In the genomic region with DNA sequence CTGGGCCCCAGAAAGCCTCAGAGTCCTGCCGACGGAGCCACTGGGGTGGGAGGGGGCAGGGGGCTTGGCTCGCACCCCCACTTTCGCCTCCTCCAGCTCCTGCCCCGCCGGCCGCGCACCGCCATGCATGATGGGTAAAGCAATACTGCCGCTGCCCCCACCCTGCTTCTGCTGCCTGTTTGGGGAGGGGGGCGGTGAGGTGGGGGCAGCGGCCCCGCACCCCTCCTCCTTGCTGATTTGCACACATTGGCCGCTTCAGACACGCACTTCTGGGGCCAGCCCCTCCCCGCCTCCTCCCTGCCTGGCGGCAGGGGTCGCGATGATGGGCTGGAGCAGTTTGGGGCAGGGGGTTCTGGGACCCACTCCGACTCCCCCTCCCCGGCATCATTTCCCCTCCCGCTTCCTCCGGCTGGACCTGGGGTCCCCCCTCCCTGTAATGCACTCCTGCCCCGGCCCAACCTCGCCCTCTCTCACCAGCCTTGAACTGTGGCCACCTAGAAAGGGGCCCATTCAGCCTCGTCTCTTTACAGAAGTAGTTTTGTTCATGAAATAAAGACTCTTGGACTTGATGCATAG, we compare ENCODE assay signal across 11 cellular contexts. TPM values are rescaled to one million over a fixed set of nuclear protein-coding genes. Genes with fewer than 3 reads are reported as not detected.
DNase-seq lines count a peak whose midpoint lies in the region; ATAC-seq and TF ChIP-seq lines count a peak whose summit lies in the region.
"Had no signal": no experiment of that assay in that cellular context is flagged by ENCODE, and none has a peak within 500 bp of the region (broad histone marks: within the 10 kb centered on the region; RNA-seq: fewer than 3 reads in every experiment).

No MANE protein-coding gene starts in this region.

- H3K36me3 ChIP-seq in WERI-Rb-1, result peaks cover 79% of the 10 kb centered on the region
- no peaks in the 10 kb centered on the region for H3K36me3 ChIP-seq in iPS-20b (ENCODE audit: insufficient read depth, low read depth, low read length)
- H3K36me3 ChIP-seq in sigmoid colon, result peaks cover 0 to 5% (median 0%) of the 10 kb centered on the region in 4 donors

- DNase-seq in CMK (ENCODE audit: low read depth) (peak; percentile 36), WERI-Rb-1 (no peak), sigmoid colon (no peak), SHP77 (lab: John Stamatoyannopoulos, UW) (no peak), NCI-H510A treated with DMSO at 0.1 percent for 48 hours (lab: John Stamatoyannopoulos, UW) (no peak)
- DNase-seq: DMS79 had no signal

- TF ChIP-seq CTCF in WERI-Rb-1 (IDR thresholded peaks at IDR 0.05; ENCODE audit: low read depth, low read length) (no peak), sigmoid colon (IDR thresholded peaks at IDR 0.05) (no peak)

- 14 to 29% methylated on average over 26 of the region's 26 CpGs for WGBS in sigmoid colon, 2 donors

- TF ChIP-seq POLR2A in sigmoid colon (IDR thresholded peaks at IDR 0.05), result no peak

- intact Hi-C loops in sigmoid colon (cut with DNase I), result no loop called here

- H3K9me3 ChIP-seq in WERI-Rb-1 (ENCODE audit: severe bottlenecking) (no peaks in the 10 kb centered on the region), iPS-20b (ENCODE audit: insufficient read depth, low read depth, low read length) (no peaks in the 10 kb centered on the region), sigmoid colon (no peaks in the 10 kb centered on the region)

- H3K27ac ChIP-seq in WERI-Rb-1 (peak overlapping the region; percentile 77), iPS-20b (ENCODE audit: low read length) (no peak overlapping the region), sigmoid colon (peak overlapping the region; percentile 29 to 64 (median 47))

- peaks cover 16% of the 10 kb centered on the region; the same call in 1 of the 2 replicates for H3K4me1 ChIP-seq in iPS-20b (ENCODE audit: insufficient read depth, low read length)
- peaks cover 0 to 34% (median 31%) of the 10 kb centered on the region in 4 donors for H3K4me1 ChIP-seq in sigmoid colon

- no peak overlapping the region for H3K4me3 ChIP-seq in WERI-Rb-1 (ENCODE audit: low read depth, low read length)
- no peak overlapping the region for H3K4me3 ChIP-seq in iPS-20b (ENCODE audit: low read length)
- H3K4me3 ChIP-seq in sigmoid colon, result peak overlapping the region in 3 of 4 donors; percentile 1 to 25 (median 21)

- no peak for TF ChIP-seq EP300 in sigmoid colon (IDR thresholded peaks at IDR 0.05)

- H3K27me3 ChIP-seq in WERI-Rb-1 (ENCODE audit: insufficient read depth, low read depth, severe bottlenecking), result no peaks in the 10 kb centered on the region
- no peaks in the 10 kb centered on the region for H3K27me3 ChIP-seq in iPS-20b (ENCODE audit: insufficient read depth, low read length)
- H3K27me3 ChIP-seq in sigmoid colon, result peaks cover 6 to 33% (median 25%) of the 10 kb centered on the region in 3 donors

- no peak for ATAC-seq in HG02973 (IDR thresholded peaks at IDR 0.05; ENCODE audit: unreplicated experiment)
- ATAC-seq in GM21786 (IDR thresholded peaks at IDR 0.05; ENCODE audit: unreplicated experiment), result no peak

- H3K9ac ChIP-seq in iPS-20b (ENCODE audit: low read depth, low read length), result peak overlapping the region; percentile 70; the same call in 1 of the 2 replicates

RNA-seq across cellular contexts. Expression of a gene that starts 1.6 kb away (rescaled TPM):
- under 1 TPM in 3 of 4 donors, not detected in 1; 0.36 to 0.95 (median 0.66) TPM for total RNA-seq in sigmoid colon
- 1 to 10 TPM in 1 of 3 donors, under 1 TPM in 1, not detected in 1; 0.61 to 1.8 TPM for polyA plus RNA-seq in sigmoid colon
- total RNA-seq: fibroblast of villous mesenchyme, H4 had no signal

RNA-seq across cellular contexts. Expression of a gene that starts 9.7 kb away (rescaled TPM):
- 10 to 100 TPM in 1 of 4 donors, 1 to 10 TPM in 3; 3.0 to 10.0 (median 6.6) TPM for total RNA-seq in sigmoid colon
- 1 to 10 TPM; 4.5 to 9.6 (median 4.9) TPM for polyA plus RNA-seq in sigmoid colon

RNA-seq across cellular contexts. Expression of a gene that starts 39.8 kb away (rescaled TPM):
- 10 to 100 TPM; 27.1 to 58.9 (median 43.0) TPM for total RNA-seq in sigmoid colon
- 10 to 100 TPM in 2 of 3 donors, 1 to 10 TPM in 1; 5.1 to 41.1 (median 12.0) TPM for polyA plus RNA-seq in sigmoid colon

Comparison
In these comparisons a context has a peak if more than half of its experiments do, and no peak if none do; other contexts are left out.
1. H3K4me3 ChIP-seq: peak in sigmoid colon (3 of 4); none in WERI-Rb-1 (single experiment) and iPS-20b (single experiment).